1 cellular context compared by ENCODE assay signal in the genomic region with DNA sequence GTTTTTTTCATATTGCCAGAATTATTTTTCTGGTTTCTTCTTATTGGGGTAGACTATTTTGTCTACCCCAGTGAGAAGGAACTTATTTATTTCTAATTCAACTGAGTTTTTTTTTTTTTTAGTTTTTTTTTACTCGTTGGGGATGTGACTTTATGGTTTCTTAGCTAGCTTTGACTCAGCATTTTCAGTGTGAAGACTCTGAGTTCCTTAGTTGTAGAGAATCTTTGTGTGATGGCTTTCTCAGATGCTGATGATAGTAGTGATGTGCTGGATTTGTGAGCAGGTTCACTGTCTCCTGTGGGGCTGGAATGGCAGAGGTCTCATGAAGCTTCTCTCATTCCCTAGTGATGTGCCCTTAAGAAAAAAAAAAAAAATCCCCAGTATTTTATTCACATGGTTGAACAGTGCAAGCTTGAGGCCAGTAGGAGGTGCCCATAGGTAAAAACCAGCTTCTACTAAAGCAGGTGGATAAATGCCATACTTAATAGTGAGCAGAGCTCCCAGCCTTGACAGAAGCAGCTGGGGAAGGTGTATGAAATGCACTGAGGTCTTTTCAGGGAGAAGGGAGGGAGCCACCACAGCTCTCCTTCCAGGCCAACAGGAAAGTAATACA.
TF ChIP-seq lines count a peak whose summit lies in the region.

No MANE protein-coding gene starts in this region.

TF ChIP-seq in HCT116, 20 proteins besides CTCF, POLR2A, EP300 and RAD21 (continued from another document):
- TF ChIP-seq, protein P1, sequence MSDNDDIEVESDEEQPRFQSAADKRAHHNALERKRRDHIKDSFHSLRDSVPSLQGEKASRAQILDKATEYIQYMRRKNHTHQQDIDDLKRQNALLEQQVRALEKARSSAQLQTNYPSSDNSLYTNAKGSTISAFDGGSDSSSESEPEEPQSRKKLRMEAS (IDR thresholded peaks at IDR 0.05): no peak
- TF ChIP-seq POLR2AphosphoS5 (IDR thresholded peaks at IDR 0.05; ENCODE audit: low read depth, low read length) (no peak), EZH2phosphoT487 (IDR thresholded peaks at IDR 0.05; ENCODE audit: borderline replicate concordance) (no peak), REST (IDR thresholded peaks at IDR 0.05; ENCODE audit: low read depth) (no peak), CEBPB (IDR thresholded peaks at IDR 0.05; ENCODE audit: low read depth) (no peak)
- TF ChIP-seq, protein P2, sequence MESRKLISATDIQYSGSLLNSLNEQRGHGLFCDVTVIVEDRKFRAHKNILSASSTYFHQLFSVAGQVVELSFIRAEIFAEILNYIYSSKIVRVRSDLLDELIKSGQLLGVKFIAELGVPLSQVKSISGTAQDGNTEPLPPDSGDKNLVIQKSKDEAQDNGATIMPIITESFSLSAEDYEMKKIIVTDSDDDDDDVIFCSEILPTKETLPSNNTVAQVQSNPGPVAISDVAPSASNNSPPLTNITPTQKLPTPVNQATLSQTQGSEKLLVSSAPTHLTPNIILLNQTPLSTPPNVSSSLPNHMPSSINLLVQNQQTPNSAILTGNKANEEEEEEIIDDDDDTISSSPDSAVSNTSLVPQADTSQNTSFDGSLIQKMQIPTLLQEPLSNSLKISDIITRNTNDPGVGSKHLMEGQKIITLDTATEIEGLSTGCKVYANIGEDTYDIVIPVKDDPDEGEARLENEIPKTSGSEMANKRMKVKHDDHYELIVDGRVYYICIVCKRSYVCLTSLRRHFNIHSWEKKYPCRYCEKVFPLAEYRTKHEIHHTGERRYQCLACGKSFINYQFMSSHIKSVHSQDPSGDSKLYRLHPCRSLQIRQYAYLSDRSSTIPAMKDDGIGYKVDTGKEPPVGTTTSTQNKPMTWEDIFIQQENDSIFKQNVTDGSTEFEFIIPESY (IDR thresholded peaks at IDR 0.05; ENCODE audit: extremely low read depth, insufficient replicate concordance, low read length): no peak
